ENCODE assay signal across 16 cellular contexts in the genomic region with DNA sequence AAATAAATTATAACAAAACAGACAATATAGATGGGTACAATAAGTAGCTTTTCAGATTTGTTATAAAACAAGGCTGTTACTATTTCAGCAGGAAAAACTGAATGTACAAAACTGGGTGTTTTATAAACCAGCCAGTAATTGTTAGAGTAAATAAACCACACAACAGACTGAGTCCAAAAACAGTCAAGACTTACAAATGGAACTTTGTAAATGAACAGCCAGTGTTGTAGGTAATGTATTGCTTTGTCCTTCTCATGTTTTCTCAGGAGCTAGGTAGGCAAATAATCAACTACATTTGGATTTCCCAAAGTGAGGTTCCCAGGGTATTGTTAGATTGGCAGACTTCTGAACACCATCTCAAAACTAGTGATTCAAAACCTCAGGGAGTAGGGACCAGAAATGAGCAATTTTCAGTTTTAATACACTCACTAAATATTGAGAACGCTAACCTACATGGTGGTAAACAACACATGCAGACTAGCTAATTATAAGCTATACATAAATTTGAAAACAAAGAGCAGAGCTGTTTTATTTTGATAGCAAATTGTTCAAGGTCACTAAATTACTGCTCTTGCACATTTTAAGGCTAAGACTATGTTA. TPM values are rescaled to one million over a fixed set of nuclear protein-coding genes. Genes with fewer than 3 reads are reported as not detected.
A peak's percentile ranks its signal among the peaks of the same experiment; 100 is the strongest.
DNase-seq lines count a peak whose midpoint lies in the region; ATAC-seq, FAIRE-seq and TF ChIP-seq lines count a peak whose summit lies in the region.
"Had no signal": no experiment of that assay in that cellular context is flagged by ENCODE, and none has a peak within 500 bp of the region (broad histone marks: within the 10 kb centered on the region; RNA-seq: fewer than 3 reads in every experiment).

No MANE protein-coding gene starts in this region.

- peak overlapping the region in 35 of 59 donors; percentile 0 to 60 (median 30) for H3K27ac ChIP-seq in dorsolateral prefrontal cortex
- no peak overlapping the region for H3K27ac ChIP-seq in PC-3 (ENCODE audit: low read length)
- H3K27ac ChIP-seq: foreskin keratinocyte had no signal

- no peaks in the 10 kb centered on the region for H4K20me1 ChIP-seq in PC-3 (ENCODE audit: low read length)

- H3K27me3 ChIP-seq in dorsolateral prefrontal cortex (no peaks in the 10 kb centered on the region), PC-3 (ENCODE audit: low read length) (no peaks in the 10 kb centered on the region)
- H3K27me3 ChIP-seq: foreskin keratinocyte had no signal

- peak overlapping the region; percentile 46 to 57 for H3K27ac Mint-ChIP-seq in natural killer cell
- H3K27ac Mint-ChIP-seq in natural killer cell treated with Interleukin-12 subunit alpha and Interleukin-12 subunit beta and Interleukin-15 and Interleukin-18, amount 100 ng/mL, for 72 hours: peak overlapping the region in 1 of 2 donors; percentile 54
- H3K27ac Mint-ChIP-seq: endodermal cell had no signal

- no peaks in the 10 kb centered on the region for H3F3A ChIP-seq in PC-3 (ENCODE audit: low read length, unreplicated experiment)

- POLR2A ChIA-PET in PC-3 (lab: Charles Lee; ENCODE audit: unreplicated experiment): no interaction called here

- TF ChIP-seq CTCF in natural killer cell (IDR thresholded peaks at IDR 0.05) (no peak), dorsolateral prefrontal cortex (IDR thresholded peaks at IDR 0.05 in 54 of 56, conservative IDR thresholded peaks at IDR 0.05 in 2 of 56; ENCODE audit: low read depth in 1 of 56, partially characterized antibody in 56 of 56) (no peak), D721Med (IDR thresholded peaks at IDR 0.05; ENCODE audit: insufficient read depth, missing control alignments) (no peak), PC-3 (conservative IDR thresholded peaks at IDR 0.05; ENCODE audit: low read depth, low read length) (no peak)

- no peak overlapping the region for H3K4me2 ChIP-seq in PC-3 (ENCODE audit: low read length)
- H3K4me2 ChIP-seq: SK-N-SH, smooth muscle cell had no signal

- CTCF ChIA-PET in PC-3 (lab: Charles Lee): no interaction called here

- H3K36me3 ChIP-seq in PC-3 (ENCODE audit: low read depth, low read length): no peaks in the 10 kb centered on the region

- no peaks in the 10 kb centered on the region for H3K9me3 Mint-ChIP-seq in natural killer cell
- H3K9me3 Mint-ChIP-seq in natural killer cell treated with Interleukin-12 subunit alpha and Interleukin-12 subunit beta and Interleukin-15 and Interleukin-18, amount 100 ng/mL, for 72 hours: peaks cover 7% of the 10 kb centered on the region

- ATAC-seq in natural killer cell (no peak), HG02870 (IDR thresholded peaks at IDR 0.05; ENCODE audit: unreplicated experiment) (peak; percentile 69), PC-3 (no peak)
- no peak for ATAC-seq in natural killer cell treated with Interleukin-12 subunit alpha and Interleukin-12 subunit beta and Interleukin-15 and Interleukin-18, amount 100 ng/mL, for 72 hours
- ATAC-seq: foreskin keratinocyte had no signal

- no peak overlapping the region for H3K9ac ChIP-seq in PC-3 (ENCODE audit: low read length)
- H3K9ac ChIP-seq: SK-N-SH had no signal

- no peak overlapping the region for H3K4me3 Mint-ChIP-seq in natural killer cell
- no peak overlapping the region for H3K4me3 Mint-ChIP-seq in natural killer cell treated with Interleukin-12 subunit alpha and Interleukin-12 subunit beta and Interleukin-15 and Interleukin-18, amount 100 ng/mL, for 72 hours
- H3K4me3 Mint-ChIP-seq: endodermal cell had no signal

- no peaks in the 10 kb centered on the region for H3K9me2 ChIP-seq in PC-3 (replicated peaks; ENCODE audit: low read length)
- H3K9me2 ChIP-seq: SK-N-SH had no signal

- no peaks in the 10 kb centered on the region for H3K4me1 ChIP-seq in PC-3 (ENCODE audit: insufficient read depth, low read length)

- no peaks in the 10 kb centered on the region for H3K9me3 ChIP-seq in PC-3 (ENCODE audit: low read length)
- H3K9me3 ChIP-seq: SK-N-SH had no signal

- FAIRE-seq in D721Med (lab: Jason Lieb, UNC): no peak

- no TSS peak for BruUV-seq in PC-3 (replicated peaks; lab: Mats Ljungman, UMichigan)

- intact Hi-C loops in natural killer cell (cut with micrococcal nuclease) (no loop called here), dorsolateral prefrontal cortex (cut with DNase I) (no loop called here), PC-3 (cut with micrococcal nuclease) (no loop called here)

- DNase-seq in natural killer cell (no peak), dorsolateral prefrontal cortex (no peak), HCEC 1CT (no peak), D721Med (ENCODE audit: insufficient read length, low spot score) (no peak), PC-3 (no peak), CD1c-positive myeloid dendritic cell (ENCODE audit: extremely low spot score) (no peak)
- DNase-seq in natural killer cell treated with Interleukin-12 subunit alpha and Interleukin-12 subunit beta and Interleukin-15 and Interleukin-18, amount 100 ng/mL, for 72 hours (ENCODE audit: low spot score): no peak
- DNase-seq: activated naive CD4-positive, alpha-beta T cell treated with anti-CD3 and anti-CD28 coated beads, Interleukin-2, amount 50 U/mL, for 16 hours; endodermal cell; foreskin keratinocyte; mesendoderm; NCI-H1092 treated with DMSO at 0.1 percent for 48 hours; occipital lobe; SK-N-SH had no signal

- no peaks in the 10 kb centered on the region for H3K27me3 Mint-ChIP-seq in natural killer cell (ENCODE audit: low read depth in 2 of 2)
- no peaks in the 10 kb centered on the region for H3K27me3 Mint-ChIP-seq in natural killer cell treated with Interleukin-12 subunit alpha and Interleukin-12 subunit beta and Interleukin-15 and Interleukin-18, amount 100 ng/mL, for 72 hours

- H3K4me3 ChIP-seq in dorsolateral prefrontal cortex (no peak overlapping the region), PC-3 (ENCODE audit: low read length) (no peak overlapping the region)
- H3K4me3 ChIP-seq: smooth muscle cell had no signal

- no peak overlapping the region for H2AFZ ChIP-seq in PC-3 (ENCODE audit: low read length)

- H3K4me1 Mint-ChIP-seq in natural killer cell: peaks cover 51 to 57% of the 10 kb centered on the region in 2 donors
- H3K4me1 Mint-ChIP-seq in natural killer cell treated with Interleukin-12 subunit alpha and Interleukin-12 subunit beta and Interleukin-15 and Interleukin-18, amount 100 ng/mL, for 72 hours (ENCODE audit: low read depth in 2 of 2): peaks cover 36 to 46% of the 10 kb centered on the region in 2 donors
- H3K4me1 Mint-ChIP-seq: endodermal cell had no signal

- no peaks in the 10 kb centered on the region for H3K36me3 Mint-ChIP-seq in natural killer cell
- H3K36me3 Mint-ChIP-seq in natural killer cell treated with Interleukin-12 subunit alpha and Interleukin-12 subunit beta and Interleukin-15 and Interleukin-18, amount 100 ng/mL, for 72 hours: peaks cover 28% of the 10 kb centered on the region

- H3K79me2 ChIP-seq in PC-3 (ENCODE audit: low read length): no peaks in the 10 kb centered on the region

RNA-seq across cellular contexts. Expression of a gene that starts 36.2 kb away (rescaled TPM):
- 100 to 1,000 TPM; 103 to 112 (median 111) TPM for total RNA-seq in natural killer cell
- total RNA-seq in natural killer cell treated with Interleukin-12 subunit alpha and Interleukin-12 subunit beta and Interleukin-15 and Interleukin-18, amount 100 ng/mL, for 72 hours: 10 to 100 TPM; 36.8 to 40.4 TPM
- 10 to 100 TPM; 24.1 to 66.9 (median 36.4) TPM for total RNA-seq in dorsolateral prefrontal cortex
- 11.5 and 11.7 TPM in 2 replicates for total RNA-seq in PC-3 (2014; rRNA removed)
